Comparison of ENCODE assay signal across 8 cellular contexts in genomic region chr19:4867534-4868285, GRCh38. TPM values are rescaled to one million over a fixed set of nuclear protein-coding genes. Genes with fewer than 3 reads are reported as not detected.
A peak's percentile ranks its signal among the peaks of the same experiment; 100 is the strongest.
DNase-seq lines count a peak whose midpoint lies in the region; ATAC-seq and TF ChIP-seq lines count a peak whose summit lies in the region.

TSS of gene PLIN3 (minus strand) at chr19:4867667. CDS start at chr19:4861394, 6,273 bp downstream.

- in situ Hi-C loops in ACHN (cut with HindIII; ENCODE audit: low pct_ligation_motif_present, low pct_unique_long_range_greater_than_20kb, low sequenced_read_pairs) = no loop called here

- H3K9me3 ChIP-seq in OCI-LY3 (ENCODE audit: insufficient read depth, low read length) = no peaks in the 10 kb centered on the region

- peak within 1 kb of the TSS; percentile 87 for H3K4me2 ChIP-seq in OCI-LY3 (ENCODE audit: low read length)

- H3K27ac Mint-ChIP-seq in endothelial cell (ENCODE audit: unreplicated experiment) = peak within 1 kb of the TSS; percentile 18

- H3K4me3 ChIP-seq in OCI-LY3 (ENCODE audit: low read length) = peak within 1 kb of the TSS; percentile 89

- H3K36me3 Mint-ChIP-seq in endothelial cell (ENCODE audit: low read depth, unreplicated experiment) = no peaks in the 10 kb centered on the region

- H3K4me1 Mint-ChIP-seq in endothelial cell (ENCODE audit: unreplicated experiment) = peaks cover 5% of the 10 kb centered on the region

- ATAC-seq in GM18517 (IDR thresholded peaks at IDR 0.05; ENCODE audit: unreplicated experiment) (peak; percentile 59), HG03108 (IDR thresholded peaks at IDR 0.05; ENCODE audit: unreplicated experiment) (peak; percentile 62)

- TF ChIP-seq CTCF in OCI-LY3 (IDR thresholded peaks at IDR 0.05; ENCODE audit: low read depth, low read length) (no peak), endothelial cell (IDR thresholded peaks at IDR 0.05; ENCODE audit: unreplicated experiment) (peak; percentile 52)

- H4K20me1 ChIP-seq in OCI-LY3 (ENCODE audit: insufficient read depth, low read length) = no peaks in the 10 kb centered on the region

- DNase-seq in ACHN (peak; percentile 91), endothelial cell (ENCODE audit: low spot score) (peak; percentile 97), midbrain (lab: John Stamatoyannopoulos, UW) (peak; percentile 95)
- DNase-seq in activated CD8-positive, alpha-beta memory T cell treated with anti-CD3 and anti-CD28 coated beads, Interleukin-2, amount 50 U/mL, for 4 hours = peak; percentile 87
- peak; percentile 75 to 79 for DNase-seq in stimulated activated CD8-positive, alpha-beta memory T cell treated with anti-CD3 and anti-CD28 coated beads, Interleukin-15, amount 100 ng/mL, for 4 hours (ENCODE audit: low read depth in 2 of 2)

- H3K36me3 ChIP-seq in OCI-LY3 (replicated peaks; ENCODE audit: low read depth, low read length) = no peaks in the 10 kb centered on the region

- peak within 1 kb of the TSS; percentile 91 for H3K9ac ChIP-seq in OCI-LY3 (ENCODE audit: low read length)

- peak within 1 kb of the TSS; percentile 24 for H3K27ac ChIP-seq in OCI-LY3 (ENCODE audit: low read length)

- no peaks in the 10 kb centered on the region for H3K9me3 Mint-ChIP-seq in endothelial cell (ENCODE audit: unreplicated experiment)

- H3K27me3 ChIP-seq in OCI-LY3 (ENCODE audit: low read depth, low read length) = no peaks in the 10 kb centered on the region

- H3K4me3 Mint-ChIP-seq in endothelial cell (ENCODE audit: unreplicated experiment) = peak within 1 kb of the TSS; percentile 92

- no peaks in the 10 kb centered on the region for H3K79me2 ChIP-seq in OCI-LY3 (ENCODE audit: low read length)

- peak within 1 kb of the TSS; percentile 60 for H2AFZ ChIP-seq in OCI-LY3 (ENCODE audit: low read depth, low read length)

- peaks cover 6% of the 10 kb centered on the region for H3K27me3 Mint-ChIP-seq in endothelial cell (ENCODE audit: unreplicated experiment)

- peaks cover 23% of the 10 kb centered on the region for H3K4me1 ChIP-seq in OCI-LY3 (ENCODE audit: low read length)

RNA-seq across cellular contexts. Expression of gene PLIN3, which starts in this region (rescaled TPM):
- 73.1 TPM for total RNA-seq in endothelial cell (ENCODE audit: unreplicated experiment)

Comparison
In these comparisons a context has a peak if more than half of its experiments do, and no peak if none do; other contexts are left out.
1. Peak in every context shown above with its lines: DNase-seq, ATAC-seq, H3K4me3 ChIP-seq and H3K27ac ChIP-seq.